ENCODE assay signal across 10 cellular contexts in genomic region chr22:35480627-35481565, GRCh38. TPM values are rescaled to one million over a fixed set of nuclear protein-coding genes. Genes with fewer than 3 reads are reported as not detected.
A peak's percentile ranks its signal among the peaks of the same experiment; 100 is the strongest.
DNase-seq lines count a peak whose midpoint lies in the region; ATAC-seq and TF ChIP-seq lines count a peak whose summit lies in the region.
"Had no signal": no experiment of that assay in that cellular context is flagged by ENCODE, and none has a peak within 500 bp of the region (broad histone marks: within the 10 kb centered on the region; RNA-seq: fewer than 3 reads in every experiment).

No MANE protein-coding gene starts in this region.

- H3K9me3 Mint-ChIP-seq in Calu3 (ENCODE audit: low read depth, unreplicated experiment) = no peaks in the 10 kb centered on the region
- H3K9me3 Mint-ChIP-seq: GM23338 had no signal

- H3K27me3 ChIP-seq in Panc1 (ENCODE audit: control insufficient read depth, insufficient read depth, low read length) (no peaks in the 10 kb centered on the region), heart left ventricle (peaks cover 0 to 12% (median 0%) of the 10 kb centered on the region in 9 donors), skeletal muscle satellite cell (ENCODE audit: control insufficient read depth, insufficient read depth, low read length) (peaks cover 2% of the 10 kb centered on the region)

- ATAC-seq in Panc1 (no peak), heart left ventricle (peak in 3 of 4 donors; percentile 15 to 47 (median 30))
- ATAC-seq: GM23338 had no signal

- H3K9ac ChIP-seq in skeletal muscle satellite cell (ENCODE audit: low read depth, low read length) = peak overlapping the region; percentile 14

- peaks cover 9% of the 10 kb centered on the region for H3K36me3 Mint-ChIP-seq in Calu3 (ENCODE audit: insufficient read depth, unreplicated experiment)

- BruUV-seq in Calu3 (replicated peaks; lab: Mats Ljungman, UMichigan) (no TSS peak), Panc1 (replicated peaks; lab: Mats Ljungman, UMichigan) (no TSS peak)

- peaks cover 20% of the 10 kb centered on the region for H3K4me1 Mint-ChIP-seq in Calu3 (ENCODE audit: low read depth, unreplicated experiment)

- no peak overlapping the region for H3K4me3 Mint-ChIP-seq in Calu3 (ENCODE audit: low read depth, unreplicated experiment)
- H3K4me3 Mint-ChIP-seq: GM23338 had no signal

- WGBS in heart left ventricle, 4 donors = 40 to 47% (median 42%) methylated on average over 22 of the region's 22 CpGs

- H3K36me3 ChIP-seq in Panc1 (ENCODE audit: control insufficient read depth, insufficient read depth, low read length) (no peaks in the 10 kb centered on the region), heart left ventricle (no peaks in the 10 kb centered on the region), skeletal muscle satellite cell (ENCODE audit: insufficient read depth, low read length) (no peaks in the 10 kb centered on the region)

- POLR2A ChIA-PET in Panc1 (lab: Charles Lee) = no interaction called here

- in situ Hi-C loops in Panc1 (cut with HindIII; ENCODE audit: low pct_unique_long_range_greater_than_20kb, low sequenced_read_pairs) = no loop called here

- H3K27ac Mint-ChIP-seq in Calu3 (ENCODE audit: unreplicated experiment) = no peak overlapping the region
- H3K27ac Mint-ChIP-seq: GM23338 had no signal

- CTCF ChIA-PET in Calu3 (lab: Charles Lee) = interaction anchor here (0.6 kb wide), 1 partner anchor 451 kb away, joined by 3 read pairs; no protein-coding TSS in a partner anchor
- CTCF ChIA-PET in Panc1 (lab: Charles Lee) = no interaction called here

- H3K27me3 Mint-ChIP-seq in Calu3 (ENCODE audit: unreplicated experiment) = peaks cover 6% of the 10 kb centered on the region

- no peaks in the 10 kb centered on the region for H3K9me3 ChIP-seq in Panc1 (ENCODE audit: control insufficient read depth, insufficient read depth, low read depth, low read length)
- H3K9me3 ChIP-seq in heart left ventricle = peaks cover 0 to 3% (median 0%) of the 10 kb centered on the region in 12 donors
- no peaks in the 10 kb centered on the region for H3K9me3 ChIP-seq in skeletal muscle satellite cell (replicated peaks; ENCODE audit: low read length)

- intact Hi-C loops in Calu3 (cut with micrococcal nuclease; ENCODE audit: unreplicated experiment) = no loop called here
- intact Hi-C loops in Panc1 (cut with micrococcal nuclease; ENCODE audit: unreplicated experiment) = no loop called here
- intact Hi-C loops in heart left ventricle (cut with DNase I) = no loop called here

- TF ChIP-seq CTCF in Calu3 (IDR thresholded peaks at IDR 0.05; ENCODE audit: unreplicated experiment) = no peak
- TF ChIP-seq CTCF in Panc1 (IDR thresholded peaks at IDR 0.05) = no peak
- no peak for TF ChIP-seq CTCF in heart left ventricle (IDR thresholded peaks at IDR 0.05)

- H3K27ac ChIP-seq in Panc1 (ENCODE audit: low read length) = peak overlapping the region; percentile 39; the same call in 1 of the 2 replicates
- H3K27ac ChIP-seq in heart left ventricle = peak overlapping the region in 9 of 12 donors; percentile 17 to 81 (median 43)

- DNase-seq in Calu3 (peak; percentile 19), Panc1 (ENCODE audit: low read depth, low spot score) (no peak), heart left ventricle (no peak), cortex of kidney (lab: John Stamatoyannopoulos, UW) (no peak), AG08396 (ENCODE audit: low spot score) (no peak)
- DNase-seq in stimulated activated CD4-positive, alpha-beta T cell treated with anti-CD3 and anti-CD28 coated beads, Interleukin-2, amount 100 ng/mL, for 24 hours = no peak
- no peak for DNase-seq in activated CD4-positive, alpha-beta T cell treated with anti-CD3 and anti-CD28 coated beads, Interleukin-2, amount 50 U/mL, for 48 hours
- DNase-seq: DMS79 treated with DMSO at 0.1 percent for 48 hours had no signal

- H3K4me3 ChIP-seq in Panc1 (ENCODE audit: low read depth in 2 of 2, low read length in 2 of 2) (no peak overlapping the region), heart left ventricle (no peak overlapping the region), skeletal muscle satellite cell (ENCODE audit: low read length) (no peak overlapping the region)
- H3K4me3 ChIP-seq: GM23338 had no signal

- H3K4me2 ChIP-seq in skeletal muscle satellite cell (ENCODE audit: low read length) = peak overlapping the region; percentile 6
- H3K4me2 ChIP-seq: GM23338 had no signal

- H3K4me1 ChIP-seq in Panc1 (ENCODE audit: control insufficient read depth, insufficient read depth, low read length) (no peaks in the 10 kb centered on the region), heart left ventricle (peaks cover 0 to 22% (median 7%) of the 10 kb centered on the region in 12 donors), skeletal muscle satellite cell (ENCODE audit: control insufficient read depth, insufficient read depth, low read length) (peaks cover 25% of the 10 kb centered on the region)

- TF ChIP-seq POLR2A in heart left ventricle (IDR thresholded peaks at IDR 0.05) = no peak

RNA-seq across cellular contexts. Expression of gene RASD2, which starts 59.7 kb away (rescaled TPM):
- total RNA-seq in Calu3 (2022) (0.10 and 0.14 TPM in 2 replicates), Panc1 (2021; ENCODE audit: unreplicated experiment) (26.7 TPM), heart left ventricle (10 to 100 TPM in 1 of 9 donors, 1 to 10 TPM in 8; 1.4 to 10.5 (median 5.3) TPM)
- polyA plus RNA-seq in Panc1 (2012; ENCODE audit: insufficient read length) = 60.7 TPM
- 1 to 10 TPM; 3.7 to 4.8 TPM for polyA plus RNA-seq in heart left ventricle
- total RNA-seq in skeletal muscle satellite cell (2012; rRNA removed) = under 0.01 TPM in 2 replicates
